ENCODE assay signal across 1 cellular context in genomic region chr1:1638528-1638927, GRCh38. TPM values are rescaled to one million over a fixed set of nuclear protein-coding genes. Genes with fewer than 3 reads are reported as not detected.
"Had no signal": no experiment of that assay in that cellular context is flagged by ENCODE, and none has a peak within 500 bp of the region (broad histone marks: within the 10 kb centered on the region; RNA-seq: fewer than 3 reads in every experiment).

No MANE protein-coding gene starts in this region.

RNA-seq across cellular contexts. Expression of gene MMP23B, which starts 6.6 kb away (rescaled TPM):
- total RNA-seq: M059J had no signal
